14 cellular contexts compared by ENCODE assay signal in the genomic region with DNA sequence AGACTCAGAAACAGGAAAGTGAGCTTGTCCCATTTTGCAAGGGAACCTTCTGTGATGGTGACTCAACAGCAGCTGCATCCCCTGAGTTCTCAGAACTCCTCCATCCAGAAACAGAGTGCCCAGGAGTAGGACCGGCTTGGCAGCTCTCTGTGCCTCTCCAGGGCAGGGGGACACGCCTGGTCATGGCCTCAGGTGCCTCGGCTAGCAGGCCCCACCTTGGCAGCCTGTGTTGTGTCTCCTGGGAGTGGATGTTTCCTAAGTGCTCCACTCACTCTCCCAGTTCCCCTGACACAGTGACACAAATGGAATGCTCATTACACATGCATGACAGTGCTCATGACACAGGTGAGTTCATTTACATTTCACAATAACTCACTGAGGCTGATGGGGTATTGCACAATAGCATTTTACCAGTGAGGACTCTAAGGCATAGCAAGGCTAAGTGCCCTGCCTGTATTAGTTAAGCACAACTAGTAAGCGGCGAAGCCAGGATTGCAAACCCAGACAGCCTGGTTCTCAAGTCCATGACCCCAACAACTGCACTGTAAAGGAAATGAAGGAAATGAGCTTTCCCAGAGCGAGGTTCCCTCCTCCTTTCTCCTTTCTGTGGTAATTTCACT. TPM values are rescaled to one million over a fixed set of nuclear protein-coding genes. Genes with fewer than 3 reads are reported as not detected.
DNase-seq lines count a peak whose midpoint lies in the region; ATAC-seq, FAIRE-seq and TF ChIP-seq lines count a peak whose summit lies in the region.
"Had no signal": no experiment of that assay in that cellular context is flagged by ENCODE, and none has a peak within 500 bp of the region (broad histone marks: within the 10 kb centered on the region; RNA-seq: fewer than 3 reads in every experiment).

No MANE protein-coding gene starts in this region.

- peak; percentile 99 for FAIRE-seq in keratinocyte (lab: Jason Lieb, UNC)

- H3K27ac ChIP-seq in RWPE2 (ENCODE audit: poor library complexity, severe bottlenecking) (peak overlapping the region; percentile 81), keratinocyte (ENCODE audit: control insufficient read depth, insufficient read depth, low read length) (peak overlapping the region; percentile 75)
- H3K27ac ChIP-seq: 22Rv1, ascending aorta had no signal

- no peak overlapping the region for H3K4me3 ChIP-seq in RWPE2 (ENCODE audit: severe bottlenecking)
- H3K4me3 ChIP-seq in keratinocyte (ENCODE audit: control insufficient read depth in 2 of 3, extremely low read depth in 1 of 3, insufficient read depth in 2 of 3, low read depth in 1 of 3, low read length in 3 of 3): no peak overlapping the region
- H3K4me3 ChIP-seq: ascending aorta had no signal

- DNase-seq in DMS53 (lab: John Stamatoyannopoulos, UW) (peak; percentile 32), DMS53 treated with DMSO at 0.1 percent for 48 hours (lab: John Stamatoyannopoulos, UW; ENCODE audit: unreplicated experiment) (no peak), RWPE2 (ENCODE audit: low spot score) (peak; percentile 95), keratinocyte (ENCODE audit: low read depth, low spot score) (peak; percentile 95)
- DNase-seq in stimulated activated effector memory CD8-positive, alpha-beta T cell treated with anti-CD3 and anti-CD28 coated beads, Interleukin-12 subunit alpha, Interleukin-12 subunit beta, amount 100 ng/mL, for 72 hours (ENCODE audit: low spot score in 2 of 2): no peak
- DNase-seq in stimulated activated CD4-positive, alpha-beta T cell treated with anti-CD3 and anti-CD28 coated beads, Interleukin-15, amount 100 ng/mL, for 24 hours: no peak
- no peak for DNase-seq in activated CD8-positive, alpha-beta memory T cell treated with anti-CD3 and anti-CD28 coated beads, Interleukin-2, amount 50 U/mL, for 4 hours
- DNase-seq: activated CD8-positive, alpha-beta memory T cell treated with anti-CD3 and anti-CD28 coated beads, Interleukin-2, amount 10 ng/mL, durations not matched to agents 7 days and 5 days; erythroblast; left ventricle myocardium superior; NCI-H446 had no signal

- H3K36me3 Mint-ChIP-seq in stimulated activated effector memory CD8-positive, alpha-beta T cell treated with anti-CD3 and anti-CD28 coated beads, Interleukin-12 subunit alpha, Interleukin-12 subunit beta, amount 100 ng/mL, for 72 hours: no peaks in the 10 kb centered on the region
- H3K36me3 Mint-ChIP-seq: activated CD8-positive, alpha-beta memory T cell treated with anti-CD3 and anti-CD28 coated beads, Interleukin-2, amount 10 ng/mL, durations not matched to agents 7 days and 5 days had no signal

- H4K20me1 ChIP-seq in keratinocyte (ENCODE audit: control insufficient read depth, extremely low read depth, insufficient read depth, low read length): no peaks in the 10 kb centered on the region

- peaks cover 6% of the 10 kb centered on the region for H3K4me1 Mint-ChIP-seq in stimulated activated effector memory CD8-positive, alpha-beta T cell treated with anti-CD3 and anti-CD28 coated beads, Interleukin-12 subunit alpha, Interleukin-12 subunit beta, amount 100 ng/mL, for 72 hours
- H3K4me1 Mint-ChIP-seq: activated CD8-positive, alpha-beta memory T cell treated with anti-CD3 and anti-CD28 coated beads, Interleukin-2, amount 10 ng/mL, durations not matched to agents 7 days and 5 days had no signal

- peak; percentile 89 for ATAC-seq in RWPE2 (ENCODE audit: low read depth)
- peak; percentile 43 for ATAC-seq in stimulated activated effector memory CD8-positive, alpha-beta T cell treated with anti-CD3 and anti-CD28 coated beads, Interleukin-12 subunit alpha, Interleukin-12 subunit beta, amount 100 ng/mL, for 72 hours
- no peak for ATAC-seq in GM21526 (IDR thresholded peaks at IDR 0.05; ENCODE audit: low FRiP score, unreplicated experiment)
- ATAC-seq: activated CD8-positive, alpha-beta memory T cell treated with anti-CD3 and anti-CD28 coated beads, Interleukin-2, amount 10 ng/mL, durations not matched to agents 7 days and 5 days; left ventricle myocardium superior had no signal

- no peaks in the 10 kb centered on the region for H3K9me3 ChIP-seq in RWPE2 (ENCODE audit: severe bottlenecking)
- H3K9me3 ChIP-seq in keratinocyte (ENCODE audit: control insufficient read depth, low read depth, low read length): peaks cover 6% of the 10 kb centered on the region
- H3K9me3 ChIP-seq: ascending aorta had no signal

- H3K4me1 ChIP-seq in RWPE2 (ENCODE audit: insufficient read depth, poor library complexity, severe bottlenecking) (peaks cover 28% of the 10 kb centered on the region), keratinocyte (ENCODE audit: control insufficient read depth, extremely low read depth, insufficient read depth, low read length) (peaks cover 22% of the 10 kb centered on the region)
- H3K4me1 ChIP-seq: ascending aorta had no signal

- no peak overlapping the region for H3K4me3 Mint-ChIP-seq in stimulated activated effector memory CD8-positive, alpha-beta T cell treated with anti-CD3 and anti-CD28 coated beads, Interleukin-12 subunit alpha, Interleukin-12 subunit beta, amount 100 ng/mL, for 72 hours
- H3K4me3 Mint-ChIP-seq: activated CD8-positive, alpha-beta memory T cell treated with anti-CD3 and anti-CD28 coated beads, Interleukin-2, amount 10 ng/mL, durations not matched to agents 7 days and 5 days had no signal

- peak overlapping the region; percentile 39 for H3K9ac ChIP-seq in keratinocyte (ENCODE audit: control insufficient read depth, extremely low read depth, insufficient read depth, low read length)

- H3K36me3 ChIP-seq in RWPE2 (ENCODE audit: low read depth) (no peaks in the 10 kb centered on the region), keratinocyte (ENCODE audit: control insufficient read depth in 2 of 2, extremely low read depth in 1 of 2, insufficient read depth in 2 of 2, low read length in 2 of 2) (no peaks in the 10 kb centered on the region)
- H3K36me3 ChIP-seq: ascending aorta had no signal

- no peaks in the 10 kb centered on the region for H3K79me2 ChIP-seq in keratinocyte (ENCODE audit: control insufficient read depth, insufficient read depth, low read length)

- peak overlapping the region; percentile 39 for H3K4me2 ChIP-seq in keratinocyte (ENCODE audit: control insufficient read depth, extremely low read depth, insufficient read depth, low read depth, low read length)

- no peaks in the 10 kb centered on the region for H3K9me1 ChIP-seq in keratinocyte (ENCODE audit: control insufficient read depth, extremely low read depth, insufficient read depth, low read length)

- TF ChIP-seq CTCF in RWPE2 (IDR thresholded peaks at IDR 0.05; ENCODE audit: poor library complexity, severe bottlenecking): no peak
- no peak for TF ChIP-seq CTCF in keratinocyte (optimal IDR thresholded peaks at IDR 0.05 in 1 of 3, IDR thresholded peaks at IDR 0.05 in 1 of 3, conservative IDR thresholded peaks at IDR 0.05 in 1 of 3; ENCODE audit: extremely low read depth in 1 of 3, insufficient read depth in 2 of 3, low read length in 3 of 3)

- H2AFZ ChIP-seq in keratinocyte (ENCODE audit: control insufficient read depth, low read length): peak overlapping the region; percentile 51

- dilution Hi-C loops in keratinocyte (cut with MboI; ENCODE audit: extremely low pct_ligation_motif_present, low sequenced_read_pairs): no loop called here

- no peaks in the 10 kb centered on the region for H3K27me3 ChIP-seq in RWPE2 (ENCODE audit: insufficient read depth, poor library complexity, severe bottlenecking)
- no peaks in the 10 kb centered on the region for H3K27me3 ChIP-seq in keratinocyte (ENCODE audit: control insufficient read depth, extremely low read depth, insufficient read depth, low read length)
- H3K27me3 ChIP-seq: ascending aorta had no signal

- no peak overlapping the region for H3K27ac Mint-ChIP-seq in stimulated activated effector memory CD8-positive, alpha-beta T cell treated with anti-CD3 and anti-CD28 coated beads, Interleukin-12 subunit alpha, Interleukin-12 subunit beta, amount 100 ng/mL, for 72 hours
- H3K27ac Mint-ChIP-seq: activated CD8-positive, alpha-beta memory T cell treated with anti-CD3 and anti-CD28 coated beads, Interleukin-2, amount 10 ng/mL, durations not matched to agents 7 days and 5 days had no signal

- H3K9me3 Mint-ChIP-seq in stimulated activated effector memory CD8-positive, alpha-beta T cell treated with anti-CD3 and anti-CD28 coated beads, Interleukin-12 subunit alpha, Interleukin-12 subunit beta, amount 100 ng/mL, for 72 hours: no peaks in the 10 kb centered on the region

RNA-seq across cellular contexts. Expression of a gene that starts 47.4 kb away (rescaled TPM):
- polyA plus RNA-seq in keratinocyte: 309 to 682 TPM (median 575 TPM) in 3 replicates
- polyA plus RNA-seq in keratinocyte (2011; ENCODE audit: low read depth): 520 TPM
- polyA plus RNA-seq in keratinocyte (2011; cell fraction: cytosol; rRNA removed): 438 and 677 TPM in 2 replicates
- polyA plus RNA-seq in keratinocyte (2011; cell fraction: nucleus; rRNA removed): 203 and 281 TPM in 2 replicates
- 291 and 552 TPM in 2 replicates for polyA plus RNA-seq in keratinocyte (2012; ENCODE audit: low replicate concordance)
- 77.3 to 499 TPM (median 297 TPM) in 3 replicates for polyA minus RNA-seq in keratinocyte
- 633 TPM for polyA minus RNA-seq in keratinocyte (2011; cell fraction: cytosol; rRNA and poly(A)+ RNA removed)
- 116 and 121 TPM in 2 replicates for polyA minus RNA-seq in keratinocyte (2011; cell fraction: nucleus; rRNA and poly(A)+ RNA removed)

Comparison
In these comparisons a context has a peak if more than half of its experiments do, and no peak if none do; other contexts are left out.
1. DNase-seq: peak in DMS53 (single experiment), RWPE2 (single experiment) and keratinocyte (single experiment); none in DMS53 treated with DMSO at 0.1 percent for 48 hours (single experiment), stimulated activated effector memory CD8-positive, alpha-beta T cell treated with anti-CD3 and anti-CD28 coated beads, Interleukin-12 subunit alpha, Interleukin-12 subunit beta, amount 100 ng/mL, for 72 hours (0 of 2), stimulated activated CD4-positive, alpha-beta T cell treated with anti-CD3 and anti-CD28 coated beads, Interleukin-15, amount 100 ng/mL, for 24 hours (single experiment) and activated CD8-positive, alpha-beta memory T cell treated with anti-CD3 and anti-CD28 coated beads, Interleukin-2, amount 50 U/mL, for 4 hours (single experiment).